In genomic region chr17:27457405-27457730, GRCh38 we compare ENCODE assay signal across 8 cellular contexts.
DNase-seq lines count a peak whose midpoint lies in the region; ATAC-seq lines count a peak whose summit lies in the region.

No MANE protein-coding gene starts in this region.

- no peaks in the 10 kb centered on the region for H3K9me3 Mint-ChIP-seq in T-helper 1 cell treated with Interleukin-12 subunit alpha and Interleukin-12 subunit beta and Interleukin-4 antibody, amounts not matched to agents 30 μg/mL and 1 μg/mL, for 36 hours

- peaks cover 15% of the 10 kb centered on the region for H3K36me3 Mint-ChIP-seq in T-helper 1 cell treated with Interleukin-12 subunit alpha and Interleukin-12 subunit beta and Interleukin-4 antibody, amounts not matched to agents 30 μg/mL and 1 μg/mL, for 36 hours (ENCODE audit: low read depth)

- H3K27ac ChIP-seq in layer of hippocampus (ENCODE audit: low read depth, low read length) (peak overlapping the region; percentile 15), substantia nigra (ENCODE audit: low read depth, low read length, poor library complexity, severe bottlenecking) (peak overlapping the region; percentile 76)

- peak overlapping the region; percentile 77 for H3K9ac ChIP-seq in adipocyte (ENCODE audit: low read length)

- H3K4me3 Mint-ChIP-seq in T-helper 1 cell treated with Interleukin-12 subunit alpha and Interleukin-12 subunit beta and Interleukin-4 antibody, amounts not matched to agents 30 μg/mL and 1 μg/mL, for 36 hours = peak overlapping the region; percentile 92

- H3K27ac Mint-ChIP-seq in T-helper 1 cell treated with Interleukin-12 subunit alpha and Interleukin-12 subunit beta and Interleukin-4 antibody, amounts not matched to agents 30 μg/mL and 1 μg/mL, for 36 hours = peak overlapping the region; percentile 84

- no peaks in the 10 kb centered on the region for H3K9me3 ChIP-seq in adipocyte (ENCODE audit: control insufficient read depth, low read length)

- DNase-seq in T-helper 1 cell (no peak), adipocyte (ENCODE audit: low read depth) (no peak), substantia nigra (lab: John Stamatoyannopoulos, UW) (peak in 1 of 49 donors; percentile 40), NCI-H226 (no peak)

- H3K27me3 ChIP-seq in adipocyte (replicated peaks; ENCODE audit: control insufficient read depth, insufficient read depth, low read length) (no peaks in the 10 kb centered on the region), layer of hippocampus (ENCODE audit: control insufficient read depth, insufficient read depth, low read length) (no peaks in the 10 kb centered on the region)

- H3K36me3 ChIP-seq in adipocyte (ENCODE audit: control insufficient read depth, insufficient read depth, low read length, severe bottlenecking) = no peaks in the 10 kb centered on the region

- peak overlapping the region; percentile 83 for H3K4me3 ChIP-seq in adipocyte (ENCODE audit: low read length)

- ATAC-seq in HG03095 (IDR thresholded peaks at IDR 0.05; ENCODE audit: unreplicated experiment) = no peak
- ATAC-seq in GM18907 (IDR thresholded peaks at IDR 0.05; ENCODE audit: unreplicated experiment) = no peak

- H3K4me1 ChIP-seq in adipocyte (ENCODE audit: control insufficient read depth, insufficient read depth, low read length) = peaks cover 17% of the 10 kb centered on the region

- H3K27me3 Mint-ChIP-seq in T-helper 1 cell treated with Interleukin-12 subunit alpha and Interleukin-12 subunit beta and Interleukin-4 antibody, amounts not matched to agents 30 μg/mL and 1 μg/mL, for 36 hours (ENCODE audit: low read depth) = peaks cover 5% of the 10 kb centered on the region

- H3K4me1 Mint-ChIP-seq in T-helper 1 cell treated with Interleukin-12 subunit alpha and Interleukin-12 subunit beta and Interleukin-4 antibody, amounts not matched to agents 30 μg/mL and 1 μg/mL, for 36 hours (ENCODE audit: low read depth) = peaks cover 47% of the 10 kb centered on the region
